9 cellular contexts compared by ENCODE assay signal in genomic region chr12:18165889-18166288, GRCh38.
DNase-seq lines count a peak whose midpoint lies in the region; ATAC-seq and TF ChIP-seq lines count a peak whose summit lies in the region.
"Had no signal": no experiment of that assay in that cellular context is flagged by ENCODE, and none has a peak within 500 bp of the region (broad histone marks: within the 10 kb centered on the region; RNA-seq: fewer than 3 reads in every experiment).

No MANE protein-coding gene starts in this region.

- no CpG with 5 or more reads among the region's 2 CpGs for WGBS in neuronal stem cell (ENCODE audit: extremely low coverage in 2 of 2, insufficient read length in 2 of 2, insufficient replicate concordance in 1 of 2), 2 donors

- no peaks in the 10 kb centered on the region for H3K79me1 ChIP-seq in neuronal stem cell (ENCODE audit: low read depth, low read length)

- no peak overlapping the region for H2BK15ac ChIP-seq in neuronal stem cell (ENCODE audit: low read length)

- H3K4me3 Mint-ChIP-seq in activated CD4-positive, alpha-beta T cell treated with anti-CD3 and anti-CD28 coated beads, Interleukin-2, amount 10 ng/mL, durations not matched to agents 24 days and 14 days, result peak overlapping the region; percentile 5
- no peak overlapping the region for H3K4me3 Mint-ChIP-seq in activated CD4-positive, alpha-beta T cell treated with anti-CD3 and anti-CD28 coated beads for 36 hours
- peak overlapping the region in 1 of 10 donors; percentile 60 for H3K4me3 Mint-ChIP-seq in naive thymus-derived CD4-positive, alpha-beta T cell

- no peak for TF ChIP-seq CTCF in OCI-LY1 (IDR thresholded peaks at IDR 0.05; ENCODE audit: low read length)

- H3K14ac ChIP-seq in neuronal stem cell (ENCODE audit: low read length), result no peak overlapping the region

- peak overlapping the region; percentile 2 for H3K27ac Mint-ChIP-seq in activated CD4-positive, alpha-beta T cell treated with anti-CD3 and anti-CD28 coated beads, Interleukin-2, amount 10 ng/mL, durations not matched to agents 24 days and 14 days
- H3K27ac Mint-ChIP-seq in activated CD4-positive, alpha-beta T cell treated with anti-CD3 and anti-CD28 coated beads for 36 hours, result no peak overlapping the region
- peak overlapping the region in 1 of 9 donors; percentile 69 for H3K27ac Mint-ChIP-seq in naive thymus-derived CD4-positive, alpha-beta T cell

- H3K79me2 ChIP-seq in OCI-LY1 (ENCODE audit: insufficient read depth, low read length), result no peaks in the 10 kb centered on the region

- no peak overlapping the region for H2BK5ac ChIP-seq in neuronal stem cell (ENCODE audit: low read length)

- no peaks in the 10 kb centered on the region for H3K36me3 Mint-ChIP-seq in activated CD4-positive, alpha-beta T cell treated with anti-CD3 and anti-CD28 coated beads, Interleukin-2, amount 10 ng/mL, durations not matched to agents 24 days and 14 days (ENCODE audit: low read depth)
- H3K36me3 Mint-ChIP-seq in activated CD4-positive, alpha-beta T cell treated with anti-CD3 and anti-CD28 coated beads for 36 hours (ENCODE audit: low read depth), result no peaks in the 10 kb centered on the region
- no peaks in the 10 kb centered on the region for H3K36me3 Mint-ChIP-seq in naive thymus-derived CD4-positive, alpha-beta T cell

- H3K4me1 ChIP-seq in OCI-LY1 (ENCODE audit: insufficient read depth, low read length, severe bottlenecking) (peaks cover 8% of the 10 kb centered on the region), neuronal stem cell (ENCODE audit: control insufficient read depth in 2 of 2, insufficient read depth in 1 of 2, low read depth in 1 of 2, low read length in 2 of 2) (no peaks in the 10 kb centered on the region)
- H3K4me1 ChIP-seq in naive thymus-derived CD4-positive, alpha-beta T cell (ENCODE audit: control insufficient read depth in 2 of 2, insufficient read depth in 2 of 2, low read length in 2 of 2), result no peaks in the 10 kb centered on the region

- no peak for ATAC-seq in activated CD4-positive, alpha-beta T cell treated with anti-CD3 and anti-CD28 coated beads for 36 hours
- ATAC-seq in HG02588 (IDR thresholded peaks at IDR 0.05; ENCODE audit: unreplicated experiment) (peak; percentile 27), HG02884 (IDR thresholded peaks at IDR 0.05; ENCODE audit: unreplicated experiment) (no peak)
- no peak for ATAC-seq in naive thymus-derived CD4-positive, alpha-beta T cell

- H3K27me3 ChIP-seq in OCI-LY1 (ENCODE audit: insufficient read depth, low read length), result no peaks in the 10 kb centered on the region
- H3K27me3 ChIP-seq in neuronal stem cell (ENCODE audit: control insufficient read depth in 3 of 3, insufficient read depth in 3 of 3, low read depth in 1 of 3, low read length in 3 of 3), result no peaks in the 10 kb centered on the region
- no peaks in the 10 kb centered on the region for H3K27me3 ChIP-seq in naive thymus-derived CD4-positive, alpha-beta T cell (ENCODE audit: control insufficient read depth in 2 of 2, insufficient read depth in 2 of 2, low read length in 2 of 2)

- CTCF ChIA-PET in activated CD4-positive, alpha-beta T cell treated with anti-CD3 and anti-CD28 coated beads for 36 hours (lab: Charles Lee), result interaction anchor here (0.8 kb wide), 1 partner anchor 31 kb away, joined by 3 read pairs; no protein-coding TSS in a partner anchor
- CTCF ChIA-PET in naive thymus-derived CD4-positive, alpha-beta T cell (lab: Charles Lee), result no interaction called here

- H3K9me2 ChIP-seq in OCI-LY1 (ENCODE audit: low read depth, low read length), result no peaks in the 10 kb centered on the region

- no peak overlapping the region for H3K18ac ChIP-seq in neuronal stem cell (ENCODE audit: low read length)

- H3K4me3 ChIP-seq in OCI-LY1 (ENCODE audit: low read depth, low read length, poor library complexity, severe bottlenecking) (no peak overlapping the region), neuronal stem cell (ENCODE audit: low read length in 2 of 2) (no peak overlapping the region)
- H3K4me3 ChIP-seq in naive thymus-derived CD4-positive, alpha-beta T cell (ENCODE audit: low read length), result no peak overlapping the region

- H3K23ac ChIP-seq in neuronal stem cell (ENCODE audit: low read depth, low read length, poor library complexity), result no peak overlapping the region

- intact Hi-C loops in activated CD4-positive, alpha-beta T cell treated with anti-CD3 and anti-CD28 coated beads, Interleukin-2, amount 10 ng/mL, durations not matched to agents 24 days and 14 days (cut with micrococcal nuclease), result no loop called here
- intact Hi-C loops in activated CD4-positive, alpha-beta T cell treated with anti-CD3 and anti-CD28 coated beads for 36 hours (cut with DNase I, micrococcal nuclease), result no loop called here
- intact Hi-C loops in naive thymus-derived CD4-positive, alpha-beta T cell (cut with micrococcal nuclease), result no loop called here

- DNase-seq in activated CD4-positive, alpha-beta T cell treated with anti-CD3 and anti-CD28 coated beads, Interleukin-2, amount 10 ng/mL, durations not matched to agents 24 days and 14 days, result no peak
- DNase-seq in activated CD4-positive, alpha-beta T cell treated with anti-CD3 and anti-CD28 coated beads for 36 hours, result no peak
- DNase-seq in neuronal stem cell (ENCODE audit: low spot score), result no peak
- DNase-seq in naive thymus-derived CD4-positive, alpha-beta T cell, result no peak
- no peak for DNase-seq in OCI-M2 (lab: John Stamatoyannopoulos, UW; ENCODE audit: unreplicated experiment)
- DNase-seq: NCI-H2029 had no signal

- H2BK12ac ChIP-seq in neuronal stem cell (ENCODE audit: low read length), result no peak overlapping the region

- POLR2A ChIA-PET in activated CD4-positive, alpha-beta T cell treated with anti-CD3 and anti-CD28 coated beads for 36 hours (lab: Charles Lee), result no interaction called here
- POLR2A ChIA-PET in naive thymus-derived CD4-positive, alpha-beta T cell (lab: Charles Lee), result no interaction called here

- no peak overlapping the region for H3K4ac ChIP-seq in neuronal stem cell (ENCODE audit: low read length)

- H4K91ac ChIP-seq in neuronal stem cell (ENCODE audit: low read depth, low read length, poor library complexity), result no peak overlapping the region

- H2BK120ac ChIP-seq in neuronal stem cell (ENCODE audit: low read depth, low read length), result no peak overlapping the region

- peaks cover 7% of the 10 kb centered on the region for H3K4me1 Mint-ChIP-seq in activated CD4-positive, alpha-beta T cell treated with anti-CD3 and anti-CD28 coated beads, Interleukin-2, amount 10 ng/mL, durations not matched to agents 24 days and 14 days
- peaks cover 7% of the 10 kb centered on the region for H3K4me1 Mint-ChIP-seq in activated CD4-positive, alpha-beta T cell treated with anti-CD3 and anti-CD28 coated beads for 36 hours
- H3K4me1 Mint-ChIP-seq in naive thymus-derived CD4-positive, alpha-beta T cell, result peaks cover 0 to 8% (median 4%) of the 10 kb centered on the region in 7 donors

- H3K27ac ChIP-seq in OCI-LY1 (ENCODE audit: low read depth, low read length, poor library complexity, severe bottlenecking) (no peak overlapping the region), neuronal stem cell (replicated peaks; ENCODE audit: low read length) (no peak overlapping the region)
- no peak overlapping the region for H3K27ac ChIP-seq in naive thymus-derived CD4-positive, alpha-beta T cell (ENCODE audit: low read depth, low read length)

- no peaks in the 10 kb centered on the region for H3K36me3 ChIP-seq in OCI-LY1 (ENCODE audit: insufficient read depth, low read length)
- no peaks in the 10 kb centered on the region for H3K36me3 ChIP-seq in neuronal stem cell (replicated peaks in 1 of 2; ENCODE audit: control insufficient read depth in 2 of 2, insufficient read depth in 2 of 2, low read length in 2 of 2)
- no peaks in the 10 kb centered on the region for H3K36me3 ChIP-seq in naive thymus-derived CD4-positive, alpha-beta T cell (ENCODE audit: control insufficient read depth in 2 of 3, insufficient read depth in 3 of 3, low read length in 3 of 3)

- H3K9me3 ChIP-seq in OCI-LY1 (ENCODE audit: low read length), result 0 out of 2 replicates have a peak, but pooled peaks cover 2% of the 10 kb centered on the region
- H3K9me3 ChIP-seq in neuronal stem cell (replicated peaks in 1 of 2; ENCODE audit: control insufficient read depth in 2 of 2, insufficient read depth in 1 of 2, low read depth in 1 of 2, low read length in 2 of 2), result no peaks in the 10 kb centered on the region
- H3K9me3 ChIP-seq in naive thymus-derived CD4-positive, alpha-beta T cell (ENCODE audit: control insufficient read depth in 2 of 3, low read length in 3 of 3), result no peaks in the 10 kb centered on the region

- H3K9me3 Mint-ChIP-seq in activated CD4-positive, alpha-beta T cell treated with anti-CD3 and anti-CD28 coated beads, Interleukin-2, amount 10 ng/mL, durations not matched to agents 24 days and 14 days, result no peaks in the 10 kb centered on the region
- H3K9me3 Mint-ChIP-seq in activated CD4-positive, alpha-beta T cell treated with anti-CD3 and anti-CD28 coated beads for 36 hours (ENCODE audit: low read depth), result no peaks in the 10 kb centered on the region
- H3K9me3 Mint-ChIP-seq in naive thymus-derived CD4-positive, alpha-beta T cell, result peaks cover 0 to 13% (median 0%) of the 10 kb centered on the region in 11 donors

- H3K27me3 Mint-ChIP-seq in activated CD4-positive, alpha-beta T cell treated with anti-CD3 and anti-CD28 coated beads, Interleukin-2, amount 10 ng/mL, durations not matched to agents 24 days and 14 days, result no peaks in the 10 kb centered on the region
- H3K27me3 Mint-ChIP-seq in activated CD4-positive, alpha-beta T cell treated with anti-CD3 and anti-CD28 coated beads for 36 hours, result no peaks in the 10 kb centered on the region
- H3K27me3 Mint-ChIP-seq in naive thymus-derived CD4-positive, alpha-beta T cell, result no peaks in the 10 kb centered on the region

- H3F3A ChIP-seq in OCI-LY1 (ENCODE audit: insufficient read depth, low read length), result no peaks in the 10 kb centered on the region

- no peak overlapping the region for H4K8ac ChIP-seq in neuronal stem cell (ENCODE audit: low read depth, low read length)

- H2AFZ ChIP-seq in OCI-LY1 (ENCODE audit: low read length), result no peak overlapping the region
- H2AFZ ChIP-seq in neuronal stem cell (ENCODE audit: low read length), result peak overlapping the region; percentile 79

- H2AK5ac ChIP-seq in neuronal stem cell (ENCODE audit: low read depth, low read length), result no peak overlapping the region

- H3K9ac ChIP-seq in OCI-LY1 (ENCODE audit: low read length) (no peak overlapping the region), neuronal stem cell (ENCODE audit: low read depth, low read length, poor library complexity) (no peak overlapping the region)

- H3K4me2 ChIP-seq in OCI-LY1 (ENCODE audit: low read length), result 0 out of 2 replicates have a peak overlapping the region, but pooled peaks have one; percentile 24
- H3K4me2 ChIP-seq in neuronal stem cell (ENCODE audit: insufficient read depth, low read length, poor library complexity, severe bottlenecking), result no peak overlapping the region

- no peaks in the 10 kb centered on the region for H4K20me1 ChIP-seq in OCI-LY1 (ENCODE audit: insufficient read depth, low read length)
